In genomic region chr12:110183386-110183785, GRCh38 we compare ENCODE assay signal across 25 cellular contexts. TPM values are rescaled to one million over a fixed set of nuclear protein-coding genes. Genes with fewer than 3 reads are reported as not detected.
DNase-seq lines count a peak whose midpoint lies in the region; ATAC-seq and TF ChIP-seq lines count a peak whose summit lies in the region.
"Had no signal": no experiment of that assay in that cellular context is flagged by ENCODE, and none has a peak within 500 bp of the region (broad histone marks: within the 10 kb centered on the region; RNA-seq: fewer than 3 reads in every experiment).

No MANE protein-coding gene starts in this region.

- DNase-seq in heart left ventricle: no peak
- DNase-seq in right atrium auricular region (ENCODE audit: low spot score): no peak
- peak; percentile 73 for DNase-seq in foreskin melanocyte
- DNase-seq in midbrain (lab: John Stamatoyannopoulos, UW): peak; percentile 77
- DNase-seq in aorta: no peak
- DNase-seq in activated T-cell treated with anti-CD3 and anti-CD28 coated beads, Interleukin-2, amount 50 U/mL, for 1 hour: no peak
- DNase-seq in NCI-H146 treated with DMSO at 0.1 percent for 48 hours (lab: John Stamatoyannopoulos, UW; ENCODE audit: unreplicated experiment): no peak
- DNase-seq in GM13976 (ENCODE audit: low spot score): no peak
- DNase-seq: activated CD4-positive, alpha-beta T cell treated with anti-CD3 and anti-CD28 coated beads for 36 hours; activated CD8-positive, alpha-beta memory T cell treated with anti-CD3 and anti-CD28 coated beads, Interleukin-2, amount 50 U/mL, for 48 hours; activated CD8-positive, alpha-beta T cell treated with anti-CD3 and anti-CD28 coated beads for 36 hours; activated naive CD4-positive, alpha-beta T cell treated with anti-CD3 and anti-CD28 coated beads for 36 hours; adrenal gland; DND-41; GF-D8; Karpas-422; left cardiac atrium; mesendoderm; NCI-H2029 treated with DMSO at 0.1 percent for 48 hours; NCI-H524 treated with DMSO at 0.1 percent for 48 hours; psoas muscle; SHP77 treated with DMSO at 0.1 percent for 48 hours; stimulated activated CD4-positive, alpha-beta T cell treated with anti-CD3 and anti-CD28 coated beads, Interleukin-4, amount 100 ng/mL, for 4 hours; T-helper 9 cell had no signal

- H3K36me3 ChIP-seq in heart left ventricle: peaks cover 0 to 21% (median 3%) of the 10 kb centered on the region in 9 donors
- H3K36me3 ChIP-seq in right atrium auricular region: no peaks in the 10 kb centered on the region
- peaks cover 0 to 2% of the 10 kb centered on the region in 2 donors for H3K36me3 ChIP-seq in aorta (ENCODE audit: control insufficient read depth in 1 of 2, insufficient read depth in 2 of 2, low read length in 1 of 2)
- H3K36me3 ChIP-seq: adrenal gland had no signal

- H3K4me1 ChIP-seq in heart left ventricle (peaks cover 0 to 27% (median 0%) of the 10 kb centered on the region in 12 donors), right atrium auricular region (peaks cover 0 to 9% of the 10 kb centered on the region in 2 donors), aorta (ENCODE audit: control insufficient read depth in 1 of 2, insufficient read depth in 2 of 2, low read length in 2 of 2) (peaks cover 0 to 9% of the 10 kb centered on the region in 2 donors)

- H3K27me3 ChIP-seq in heart left ventricle: no peaks in the 10 kb centered on the region
- H3K27me3 ChIP-seq in right atrium auricular region: no peaks in the 10 kb centered on the region
- no peaks in the 10 kb centered on the region for H3K27me3 ChIP-seq in aorta (ENCODE audit: control insufficient read depth in 1 of 2, insufficient read depth in 2 of 2, low read length in 1 of 2)
- H3K27me3 ChIP-seq: adrenal gland had no signal

- 84 to 95% (median 90%) methylated on average over 3 of the region's 3 CpGs for WGBS in heart left ventricle, 4 donors
- WGBS in aorta, 2 donors: 84 to 90% methylated on average over 3 of the region's 3 CpGs

- H3K9me3 ChIP-seq in heart left ventricle (peaks cover 0 to 21% (median 13%) of the 10 kb centered on the region in 12 donors), right atrium auricular region (peaks cover 0 to 16% of the 10 kb centered on the region in 2 donors), aorta (ENCODE audit: control insufficient read depth, low read length) (peaks cover 2% of the 10 kb centered on the region)

- H3K27ac ChIP-seq in heart left ventricle (no peak overlapping the region), right atrium auricular region (no peak overlapping the region), aorta (ENCODE audit: low read depth in 1 of 2, low read length in 2 of 2) (peak overlapping the region in 1 of 2 donors; percentile 71)
- H3K27ac ChIP-seq: adrenal gland, psoas muscle had no signal

- intact Hi-C loops in heart left ventricle (cut with DNase I): loop anchor here in 2 of 10 donors (5.0 kb wide), 1 partner anchor 81 kb away; no protein-coding TSS in a partner anchor
- intact Hi-C loops in aorta (cut with DNase I): loop anchor here in 1 of 2 donors (5.0 kb wide), 3 partner anchors 39 to 99 kb away; partner anchors contain the start of gene ATP2A2

- peak in 3 of 12 donors; percentile 9 to 34 (median 29) for TF ChIP-seq CTCF in heart left ventricle (IDR thresholded peaks at IDR 0.05)
- TF ChIP-seq CTCF in right atrium auricular region (IDR thresholded peaks at IDR 0.05): peak in 1 of 2 donors; percentile 28
- no peak for TF ChIP-seq CTCF in GM13976 (IDR thresholded peaks at IDR 0.05; ENCODE audit: borderline replicate concordance, control extremely low read depth, extremely low read depth, insufficient read depth, missing control alignments)

- no peak for TF ChIP-seq POLR2A in heart left ventricle (IDR thresholded peaks at IDR 0.05)

- no peak overlapping the region for H3K4me3 ChIP-seq in heart left ventricle
- H3K4me3 ChIP-seq in right atrium auricular region: no peak overlapping the region
- H3K4me3 ChIP-seq in aorta (ENCODE audit: low read length in 2 of 2): no peak overlapping the region
- H3K4me3 ChIP-seq: adrenal gland, psoas muscle had no signal

- ATAC-seq in heart left ventricle (peak in 3 of 4 donors; percentile 39 to 58 (median 57)), aorta (ENCODE audit: low FRiP score) (peak; percentile 19)
- ATAC-seq: activated CD4-positive, alpha-beta T cell treated with anti-CD3 and anti-CD28 coated beads for 36 hours; activated CD8-positive, alpha-beta T cell treated with anti-CD3 and anti-CD28 coated beads for 36 hours; HCT116 had no signal

- in situ Hi-C loops in GM13976 (cut with MboI; ENCODE audit: low sequenced_read_pairs, unreplicated experiment): no loop called here

RNA-seq across cellular contexts. Expression of gene IFT81, which starts 59.2 kb away (rescaled TPM):
- total RNA-seq in heart left ventricle (1 to 10 TPM; 6.1 to 9.8 (median 8.9) TPM), right atrium auricular region (10 to 100 TPM in 1 of 2 donors, 1 to 10 TPM in 1; 7.5 to 12.0 TPM), aorta (10 to 100 TPM; 11.4 to 14.1 TPM)
- polyA plus RNA-seq in heart left ventricle (1 to 10 TPM; 4.3 to 6.7 TPM), aorta (10 to 100 TPM in 1 of 2 donors, 1 to 10 TPM in 1; 7.9 to 14.2 TPM)

Comparison
In these comparisons a context has a peak if more than half of its experiments do, and no peak if none do; other contexts are left out.
1. DNase-seq: peak in foreskin melanocyte (single experiment) and midbrain (single experiment); none in heart left ventricle (0 of 5), right atrium auricular region (single experiment), aorta (0 of 2), activated T-cell treated with anti-CD3 and anti-CD28 coated beads, Interleukin-2, amount 50 U/mL, for 1 hour (single experiment), NCI-H146 treated with DMSO at 0.1 percent for 48 hours (single experiment) and GM13976 (single experiment).